25 cellular contexts compared by ENCODE assay signal in the genomic region with DNA sequence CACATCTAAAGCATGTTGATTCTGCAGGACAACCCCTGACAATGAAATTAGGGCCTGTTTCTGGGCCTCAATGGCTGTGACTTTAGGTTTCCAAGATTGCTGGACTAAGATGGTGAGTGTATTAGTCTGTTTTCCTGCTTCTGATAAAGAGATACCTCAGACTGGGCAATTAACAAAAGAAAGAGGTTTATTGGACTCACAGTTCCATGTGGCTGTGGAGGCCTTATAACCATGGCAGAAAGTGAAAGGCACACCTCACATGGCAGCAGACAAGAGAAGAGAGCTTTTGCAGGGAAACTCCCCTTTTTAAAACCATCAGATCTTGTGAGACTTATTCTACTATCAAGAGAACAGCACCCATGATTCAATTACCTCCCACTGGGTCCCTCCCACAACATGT. TPM values are rescaled to one million over a fixed set of nuclear protein-coding genes. Genes with fewer than 3 reads are reported as not detected.
A peak's percentile ranks its signal among the peaks of the same experiment; 100 is the strongest.
DNase-seq lines count a peak whose midpoint lies in the region; ATAC-seq, FAIRE-seq and TF ChIP-seq lines count a peak whose summit lies in the region.
"Had no signal": no experiment of that assay in that cellular context is flagged by ENCODE, and none has a peak within 500 bp of the region (broad histone marks: within the 10 kb centered on the region; RNA-seq: fewer than 3 reads in every experiment).

No MANE protein-coding gene starts in this region.

- peaks cover 12% of the 10 kb centered on the region for H3K4me1 ChIP-seq in HEK293 (ENCODE audit: control insufficient read depth, insufficient read depth, low read length)
- H3K4me1 ChIP-seq in Loucy (ENCODE audit: insufficient read depth, low read length, poor library complexity, severe bottlenecking): peaks cover 22% of the 10 kb centered on the region
- peaks cover 0 to 5% of the 10 kb centered on the region in 2 experiments; a peak in 3 of 5 replicates for H3K4me1 ChIP-seq in K562 (replicated peaks in 1 of 2; ENCODE audit: control insufficient read depth in 2 of 2, insufficient read depth in 2 of 2, low read length in 2 of 2)

- H3K79me2 ChIP-seq in Loucy (ENCODE audit: insufficient read depth, low read length) (no peaks in the 10 kb centered on the region), K562 (ENCODE audit: control insufficient read depth, insufficient read depth, low read length) (no peaks in the 10 kb centered on the region)

- peak; percentile 34 for DNase-seq in activated naive CD4-positive, alpha-beta T cell treated with anti-CD3 and anti-CD28 coated beads for 36 hours
- no peak for DNase-seq in activated naive CD4-positive, alpha-beta T cell treated with anti-CD3 and anti-CD28 coated beads, Interleukin-2, amount 50 U/mL, for 72 hours (ENCODE audit: low spot score in 2 of 2)
- DNase-seq in K562 (ENCODE audit: extremely low read depth in 1 of 4, low spot score in 3 of 4): no peak
- no peak for DNase-seq in NCI-H1417 treated with DMSO at 0.1 percent for 48 hours (lab: John Stamatoyannopoulos, UW)
- no peak for DNase-seq in GM19240 (ENCODE audit: insufficient read length, low spot score)
- no peak for DNase-seq in caudate nucleus (lab: John Stamatoyannopoulos, UW)
- DNase-seq: C1 segment of cervical spinal cord; Calu3; CD4-positive, alpha-beta memory T cell; COR-L47; DMS53; DMS79 treated with DMSO at 0.1 percent for 48 hours; GF-D8; GM23248; H7; HCEC 1CT had no signal

- ATAC-seq in activated naive CD4-positive, alpha-beta T cell treated with anti-CD3 and anti-CD28 coated beads, Interleukin-2, amount 50 U/mL, for 72 hours: no peak
- no peak for ATAC-seq in K562

- H3K4me2 ChIP-seq in Loucy (ENCODE audit: low read depth, low read length, poor library complexity, severe bottlenecking) (no peak overlapping the region), K562 (ENCODE audit: insufficient read depth, low read length) (no peak overlapping the region)

- H3K9me2 ChIP-seq in Loucy (replicated peaks; ENCODE audit: low read depth, low read length): no peaks in the 10 kb centered on the region

- H3K27ac Mint-ChIP-seq in activated naive CD4-positive, alpha-beta T cell treated with anti-CD3 and anti-CD28 coated beads for 36 hours: no peak overlapping the region
- H3K27ac Mint-ChIP-seq in activated naive CD4-positive, alpha-beta T cell treated with anti-CD3 and anti-CD28 coated beads, Interleukin-2, amount 50 U/mL, for 72 hours: no peak overlapping the region
- H3K27ac Mint-ChIP-seq: CD4-positive, alpha-beta memory T cell had no signal

- POLR2A ChIA-PET in HEK293 (lab: Yijun Ruan, JAX): no interaction called here
- POLR2A ChIA-PET in K562 (lab: Yijun Ruan, JAX): interaction anchor here (0.7 kb wide), 1 partner anchor 536 kb away, joined by 3 read pairs; no protein-coding TSS in a partner anchor

- no peaks in the 10 kb centered on the region for H3K9me1 ChIP-seq in K562 (ENCODE audit: control insufficient read depth, insufficient read depth, low read length)

- no peak overlapping the region for H3K4me3 Mint-ChIP-seq in activated naive CD4-positive, alpha-beta T cell treated with anti-CD3 and anti-CD28 coated beads for 36 hours
- H3K4me3 Mint-ChIP-seq: CD4-positive, alpha-beta memory T cell had no signal

- H3F3A ChIP-seq in Loucy (ENCODE audit: low read depth): no peaks in the 10 kb centered on the region

- intact Hi-C loops in activated naive CD4-positive, alpha-beta T cell treated with anti-CD3 and anti-CD28 coated beads for 36 hours (cut with micrococcal nuclease): loop anchor here (5.0 kb wide), 1 partner anchor 825 kb away; no protein-coding TSS in a partner anchor
- intact Hi-C loops in K562 (cut with micrococcal nuclease): no loop called here

- TF ChIP-seq EP300 in K562 (IDR thresholded peaks at IDR 0.05; ENCODE audit: low read length): no peak

- peaks cover 7% of the 10 kb centered on the region for H3K9me3 Mint-ChIP-seq in activated naive CD4-positive, alpha-beta T cell treated with anti-CD3 and anti-CD28 coated beads for 36 hours
- H3K9me3 Mint-ChIP-seq in activated naive CD4-positive, alpha-beta T cell treated with anti-CD3 and anti-CD28 coated beads, Interleukin-2, amount 50 U/mL, for 72 hours: peaks cover 0 to 11% of the 10 kb centered on the region in 2 donors
- H3K9me3 Mint-ChIP-seq: CD4-positive, alpha-beta memory T cell had no signal

- H3K4me1 Mint-ChIP-seq in activated naive CD4-positive, alpha-beta T cell treated with anti-CD3 and anti-CD28 coated beads for 36 hours (ENCODE audit: low read depth): peaks cover 35% of the 10 kb centered on the region

- no peaks in the 10 kb centered on the region for H3K36me3 Mint-ChIP-seq in activated naive CD4-positive, alpha-beta T cell treated with anti-CD3 and anti-CD28 coated beads for 36 hours (ENCODE audit: low read depth)
- peaks cover 2 to 35% of the 10 kb centered on the region in 2 donors for H3K36me3 Mint-ChIP-seq in activated naive CD4-positive, alpha-beta T cell treated with anti-CD3 and anti-CD28 coated beads, Interleukin-2, amount 50 U/mL, for 72 hours
- H3K36me3 Mint-ChIP-seq: CD4-positive, alpha-beta memory T cell had no signal

- no TSS peak for BruUV-seq in K562 (replicated peaks; lab: Mats Ljungman, UMichigan)

- no peak for TF ChIP-seq RAD21 in K562 (CRISPR knock-in tag; conservative IDR thresholded peaks at IDR 0.05 in 1 of 2, IDR thresholded peaks at IDR 0.05 in 1 of 2)

- H3K9ac ChIP-seq in Loucy (ENCODE audit: low read depth, low read length, poor library complexity, severe bottlenecking) (no peak overlapping the region), K562 (ENCODE audit: insufficient read depth in 1 of 2, low read depth in 2 of 2, low read length in 2 of 2) (no peak overlapping the region)
- H3K9ac ChIP-seq: GM23248 had no signal

- TF ChIP-seq CTCF in HEK293 (tag by site-specific recombination; IDR thresholded peaks at IDR 0.05): no peak
- no peak for TF ChIP-seq CTCF in Loucy (conservative IDR thresholded peaks at IDR 0.05; ENCODE audit: low read length)
- no peak for TF ChIP-seq CTCF in K562 (IDR thresholded peaks at IDR 0.05 in 2 of 3, conservative IDR thresholded peaks at IDR 0.05 in 1 of 3; ENCODE audit: insufficient read depth in 2 of 3, low read depth in 1 of 3, low read length in 3 of 3)

- H3K27ac ChIP-seq in HEK293 (ENCODE audit: extremely low read depth, low read depth, low read length): no peak overlapping the region
- no peak overlapping the region for H3K27ac ChIP-seq in K562 (ENCODE audit: extremely low read depth, low read depth, low read length)
- no peak overlapping the region for H3K27ac ChIP-seq in caudate nucleus (ENCODE audit: low read depth, low read length)
- H3K27ac ChIP-seq: GM23248 had no signal

- peaks cover 13% of the 10 kb centered on the region for H3K27me3 Mint-ChIP-seq in activated naive CD4-positive, alpha-beta T cell treated with anti-CD3 and anti-CD28 coated beads for 36 hours (ENCODE audit: low read depth)
- H3K27me3 Mint-ChIP-seq: CD4-positive, alpha-beta memory T cell had no signal

- H3K9me3 ChIP-seq in HEK293 (ENCODE audit: control insufficient read depth, insufficient read depth, low read depth, low read length) (no peaks in the 10 kb centered on the region), Loucy (ENCODE audit: insufficient read depth, low read depth, low read length) (no peaks in the 10 kb centered on the region), K562 (replicated peaks; ENCODE audit: control insufficient read depth, insufficient read depth, low read depth, low read length) (no peaks in the 10 kb centered on the region)

- no peak for TF ChIP-seq POLR2A in K562 (conservative IDR thresholded peaks at IDR 0.05)

- no peaks in the 10 kb centered on the region for H3K27me3 ChIP-seq in Loucy (ENCODE audit: insufficient read depth, low read length, poor library complexity, severe bottlenecking)
- peaks cover 0 to 12% of the 10 kb centered on the region in 2 experiments; a peak in 2 of 5 replicates for H3K27me3 ChIP-seq in K562 (ENCODE audit: control insufficient read depth in 2 of 2, insufficient read depth in 2 of 2, low read length in 2 of 2)

- H3K4me3 ChIP-seq in HEK293 (ENCODE audit: low read depth, low read length): no peak overlapping the region
- no peak overlapping the region for H3K4me3 ChIP-seq in Loucy (ENCODE audit: low read length, poor library complexity, severe bottlenecking)
- no peak overlapping the region for H3K4me3 ChIP-seq in K562
- H3K4me3 ChIP-seq: GM23248 had no signal

- no peak for FAIRE-seq in K562 (lab: Jason Lieb, UNC)
- FAIRE-seq: GM12892, H1 had no signal

- CTCF ChIA-PET in activated naive CD4-positive, alpha-beta T cell treated with anti-CD3 and anti-CD28 coated beads for 36 hours (lab: Charles Lee): no interaction called here
- CTCF ChIA-PET in HEK293 (lab: Yijun Ruan, JAX): no interaction called here
- CTCF ChIA-PET in K562 (lab: Yijun Ruan, JAX; ENCODE audit: low intra/inter-chr PET ratio): interaction anchor here (0.7 kb wide), 1 partner anchor 36 kb away, joined by 3 read pairs; no protein-coding TSS in a partner anchor

- H4K20me1 ChIP-seq in Loucy (ENCODE audit: insufficient read depth, low read length, poor library complexity, severe bottlenecking) (no peaks in the 10 kb centered on the region), K562 (replicated peaks; ENCODE audit: control insufficient read depth, insufficient read depth, low read length) (no peaks in the 10 kb centered on the region)

- peak overlapping the region; percentile 62 for H2AFZ ChIP-seq in Loucy (ENCODE audit: low read length)
- no peak overlapping the region for H2AFZ ChIP-seq in K562 (ENCODE audit: low read depth, low read length)
- H2AFZ ChIP-seq: GM23248 had no signal

- in situ Hi-C loops in K562 (cut with MboI): no loop called here

- no peaks in the 10 kb centered on the region for H3K36me3 ChIP-seq in HEK293 (ENCODE audit: control insufficient read depth in 2 of 2, insufficient read depth in 1 of 2, low read length in 2 of 2)
- H3K36me3 ChIP-seq in Loucy (ENCODE audit: insufficient read depth, low read length): no peaks in the 10 kb centered on the region
- no peaks in the 10 kb centered on the region for H3K36me3 ChIP-seq in K562 (ENCODE audit: control insufficient read depth, insufficient read depth, low read length)

RNA-seq across cellular contexts. Expression of a gene that starts 10.6 kb away (rescaled TPM):
- under 1 TPM in 1 of 2 experiments, not detected in 1; 0.26 TPM for total RNA-seq in activated naive CD4-positive, alpha-beta T cell treated with anti-CD3 and anti-CD28 coated beads for 36 hours
- total RNA-seq in activated naive CD4-positive, alpha-beta T cell treated with anti-CD3 and anti-CD28 coated beads, Interleukin-2, amount 50 U/mL, for 72 hours: 1 to 10 TPM in 1 of 2 donors, not detected in 1; 8.4 TPM
- total RNA-seq in K562 (2011; cell fraction: chromatin; rRNA removed; ENCODE audit: low replicate concordance): not detected in 2 replicates
- not detected in 2 replicates for total RNA-seq in K562 (2011; cell fraction: nucleolus; rRNA removed)
- total RNA-seq in K562 (2011; cell fraction: nucleoplasm; rRNA removed): not detected in 2 replicates
- total RNA-seq in K562 (2014; rRNA removed) (not detected in 2 replicates), K562 (2014; rRNA removed; fragmentation: Illumina TruSeq; extraction: Trizol) (not detected in 2 replicates), K562 (2015; rRNA removed; fragmentation: Illumina TruSeq; extraction: Trizol) (not detected in 2 replicates), K562 (2021) (not detected in 2 replicates)
- polyA plus RNA-seq in K562 (2011; rRNA removed) (not detected in 2 replicates), K562 (2014; fragmentation: Illumina TruSeq; extraction: Trizol) (not detected in 2 replicates), K562 (2014; fragmentation: Nextera tagmentation; extraction: Ambion mirVana) (not detected), K562 (2014; rRNA removed) (not detected in 2 replicates)
- polyA plus RNA-seq in K562 (2011; cell fraction: cytosol; rRNA removed): not detected in 2 replicates
- not detected in 2 replicates for polyA plus RNA-seq in K562 (2011; cell fraction: nucleus; rRNA removed)
- not detected in 2 replicates for polyA plus RNA-seq in K562 (2012)
- polyA minus RNA-seq in K562 (2011; rRNA and poly(A)+ RNA removed): not detected in 2 replicates
- polyA minus RNA-seq in K562 (2011; cell fraction: cytosol; rRNA and poly(A)+ RNA removed): not detected in 2 replicates
- polyA minus RNA-seq in K562 (2011; cell fraction: nucleus; rRNA and poly(A)+ RNA removed): not detected in 2 replicates
- total RNA-seq: A172; A673; Calu3; CD4-positive, alpha-beta memory T cell; Daoy; G401; GM23248; H1; H7 had no signal
- polyA plus RNA-seq: BJ, GM23248, H1 had no signal

RNA-seq across cellular contexts. Expression of a gene that starts 17.2 kb away (rescaled TPM):
- under 1 TPM; 0.33 to 0.42 TPM for total RNA-seq in activated naive CD4-positive, alpha-beta T cell treated with anti-CD3 and anti-CD28 coated beads for 36 hours
- 1 to 10 TPM in 1 of 2 donors, not detected in 1; 8.3 TPM for total RNA-seq in activated naive CD4-positive, alpha-beta T cell treated with anti-CD3 and anti-CD28 coated beads, Interleukin-2, amount 50 U/mL, for 72 hours
- not detected in 2 replicates for total RNA-seq in K562 (2011; cell fraction: chromatin; rRNA removed; ENCODE audit: low replicate concordance)
- not detected in 2 replicates for total RNA-seq in K562 (2011; cell fraction: nucleolus; rRNA removed)
- total RNA-seq in K562 (2011; cell fraction: nucleoplasm; rRNA removed): not detected in 2 replicates
- total RNA-seq in K562 (2014; rRNA removed) (not detected in 2 replicates), K562 (2014; rRNA removed; fragmentation: Illumina TruSeq; extraction: Trizol) (not detected in 2 replicates), K562 (2015; rRNA removed; fragmentation: Illumina TruSeq; extraction: Trizol) (not detected in 2 replicates), K562 (2021) (not detected in 2 replicates)
- polyA plus RNA-seq in K562 (2011; rRNA removed) (not detected in 2 replicates), K562 (2014; fragmentation: Illumina TruSeq; extraction: Trizol) (not detected in 2 replicates), K562 (2014; fragmentation: Nextera tagmentation; extraction: Ambion mirVana) (not detected), K562 (2014; rRNA removed) (not detected in 2 replicates)
- not detected in 2 replicates for polyA plus RNA-seq in K562 (2011; cell fraction: cytosol; rRNA removed)
- polyA plus RNA-seq in K562 (2011; cell fraction: nucleus; rRNA removed): not detected in 2 replicates
- not detected in 2 replicates for polyA plus RNA-seq in K562 (2012)
- not detected in 2 replicates for polyA minus RNA-seq in K562 (2011; rRNA and poly(A)+ RNA removed)
- not detected in 2 replicates for polyA minus RNA-seq in K562 (2011; cell fraction: cytosol; rRNA and poly(A)+ RNA removed)
- not detected in 2 replicates for polyA minus RNA-seq in K562 (2011; cell fraction: nucleus; rRNA and poly(A)+ RNA removed)
- total RNA-seq: A172; A673; Calu3; CD4-positive, alpha-beta memory T cell; Daoy; G401; GM23248; H1; H7 had no signal
- polyA plus RNA-seq: BJ, GM23248, H1 had no signal
